ENCODE assay signal across 8 cellular contexts in genomic region chr12:48865141-48865440, GRCh38. TPM values are rescaled to one million over a fixed set of nuclear protein-coding genes. Genes with fewer than 3 reads are reported as not detected.
DNase-seq lines count a peak whose midpoint lies in the region; ATAC-seq and TF ChIP-seq lines count a peak whose summit lies in the region.

No MANE protein-coding gene starts in this region.

- H3K4me3 Mint-ChIP-seq in CD4-positive, alpha-beta memory T cell: peak overlapping the region; percentile 90 to 95 (median 92)
- H3K4me3 Mint-ChIP-seq in natural killer cell treated with Interleukin-12 subunit alpha and Interleukin-12 subunit beta and Interleukin-15 and Interleukin-18, amount 100 ng/mL, for 72 hours: peak overlapping the region; percentile 89

- peaks cover 3 to 5% of the 10 kb centered on the region in 2 donors for H3K36me3 Mint-ChIP-seq in CD4-positive, alpha-beta memory T cell
- no peaks in the 10 kb centered on the region for H3K36me3 Mint-ChIP-seq in natural killer cell treated with Interleukin-12 subunit alpha and Interleukin-12 subunit beta and Interleukin-15 and Interleukin-18, amount 100 ng/mL, for 72 hours

- peaks cover 21% of the 10 kb centered on the region for H3K4me1 ChIP-seq in CD4-positive, alpha-beta memory T cell (ENCODE audit: insufficient read depth, low read length)
- H3K4me1 ChIP-seq in colonic mucosa: no peaks in the 10 kb centered on the region

- peak overlapping the region; percentile 76 to 77 for H3K9ac ChIP-seq in colonic mucosa (ENCODE audit: low read depth in 2 of 2, low read length in 2 of 2)

- TF ChIP-seq CTCF in colonic mucosa (IDR thresholded peaks at IDR 0.05): no peak
- no peak for TF ChIP-seq CTCF in GM13977 (IDR thresholded peaks at IDR 0.05; ENCODE audit: extremely low read depth, insufficient read depth, missing control alignments)

- intact Hi-C loops in CD4-positive, alpha-beta memory T cell (cut with micrococcal nuclease): loop anchor here (1.0 kb wide), 1 partner anchor 12 kb away; no protein-coding TSS in a partner anchor
- intact Hi-C loops in colonic mucosa (cut with DNase I): no loop called here

- peak overlapping the region; percentile 80 to 95 (median 88) for H3K27ac Mint-ChIP-seq in CD4-positive, alpha-beta memory T cell
- peak overlapping the region; percentile 42 to 86 for H3K27ac Mint-ChIP-seq in natural killer cell treated with Interleukin-12 subunit alpha and Interleukin-12 subunit beta and Interleukin-15 and Interleukin-18, amount 100 ng/mL, for 72 hours

- in situ Hi-C loops in GM13977 (cut with MboI; ENCODE audit: low pct_unique_long_range_greater_than_20kb, low sequenced_read_pairs, unreplicated experiment): no loop called here

- no peaks in the 10 kb centered on the region for H3K9me3 ChIP-seq in CD4-positive, alpha-beta memory T cell (ENCODE audit: control insufficient read depth in 1 of 2, low read length in 2 of 2)
- H3K9me3 ChIP-seq in colonic mucosa: no peaks in the 10 kb centered on the region

- H3K27ac ChIP-seq in CD4-positive, alpha-beta memory T cell (ENCODE audit: low read depth, low read length): peak overlapping the region; percentile 62
- no peak overlapping the region for H3K27ac ChIP-seq in colonic mucosa

- CTCF ChIA-PET in CD4-positive, alpha-beta memory T cell (lab: Charles Lee; ENCODE audit: partially characterized antibody): interaction anchor here (1.1 to 11.7 kb wide), 8 partner anchors 8 to 71 kb away, joined by 3 to 62 read pairs (median 7); partner anchors contain the start of gene DDX23

- DNase-seq in CD4-positive, alpha-beta memory T cell: no peak
- no peak for DNase-seq in Jurkat, Clone E6-1 (ENCODE audit: low read depth, low spot score)
- no peak for DNase-seq in colonic mucosa
- DNase-seq in natural killer cell treated with Interleukin-12 subunit alpha and Interleukin-12 subunit beta and Interleukin-15 and Interleukin-18, amount 100 ng/mL, for 72 hours (ENCODE audit: low spot score): no peak
- no peak for DNase-seq in NCI-H1417 (lab: John Stamatoyannopoulos, UW)
- DNase-seq in Ammon's horn (ENCODE audit: low spot score): no peak
- no peak for DNase-seq in GM13977 (ENCODE audit: low spot score)

- no peaks in the 10 kb centered on the region for H3K36me3 ChIP-seq in CD4-positive, alpha-beta memory T cell (ENCODE audit: insufficient read depth, low read length)
- no peaks in the 10 kb centered on the region for H3K36me3 ChIP-seq in colonic mucosa

- H3K4me3 ChIP-seq in CD4-positive, alpha-beta memory T cell (ENCODE audit: low read length in 2 of 2): peak overlapping the region; percentile 49 to 62
- H3K4me3 ChIP-seq in Jurkat, Clone E6-1 (ENCODE audit: low read length): peak overlapping the region; percentile 67
- H3K4me3 ChIP-seq in colonic mucosa: peak overlapping the region; percentile 66

- no peaks in the 10 kb centered on the region for H3K9me3 Mint-ChIP-seq in CD4-positive, alpha-beta memory T cell
- H3K9me3 Mint-ChIP-seq in natural killer cell treated with Interleukin-12 subunit alpha and Interleukin-12 subunit beta and Interleukin-15 and Interleukin-18, amount 100 ng/mL, for 72 hours: no peaks in the 10 kb centered on the region

- H3K4me1 Mint-ChIP-seq in CD4-positive, alpha-beta memory T cell: peaks cover 17 to 30% (median 23%) of the 10 kb centered on the region in 4 donors
- H3K4me1 Mint-ChIP-seq in natural killer cell treated with Interleukin-12 subunit alpha and Interleukin-12 subunit beta and Interleukin-15 and Interleukin-18, amount 100 ng/mL, for 72 hours (ENCODE audit: low read depth in 2 of 2): peaks cover 16 to 22% of the 10 kb centered on the region in 2 donors

- ATAC-seq in natural killer cell treated with Interleukin-12 subunit alpha and Interleukin-12 subunit beta and Interleukin-15 and Interleukin-18, amount 100 ng/mL, for 72 hours: no peak
- ATAC-seq in HG02610 (IDR thresholded peaks at IDR 0.05; ENCODE audit: unreplicated experiment): no peak

- peaks cover 11% of the 10 kb centered on the region for H3K27me3 ChIP-seq in CD4-positive, alpha-beta memory T cell (ENCODE audit: insufficient read depth, low read length)
- H3K27me3 ChIP-seq in colonic mucosa: no peaks in the 10 kb centered on the region

- peaks cover 11 to 16% of the 10 kb centered on the region in 2 donors for H3K27me3 Mint-ChIP-seq in CD4-positive, alpha-beta memory T cell
- H3K27me3 Mint-ChIP-seq in natural killer cell treated with Interleukin-12 subunit alpha and Interleukin-12 subunit beta and Interleukin-15 and Interleukin-18, amount 100 ng/mL, for 72 hours: peaks cover 18 to 31% of the 10 kb centered on the region in 2 donors

- POLR2A ChIA-PET in CD4-positive, alpha-beta memory T cell (lab: Charles Lee; ENCODE audit: partially characterized antibody): interaction anchor here (0.8 to 3.8 kb wide), 20 partner anchors 8 to 324 kb away, joined by 3 to 82 read pairs (median 6); partner anchors contain the start of genes ARF3, DDX23, FKBP11 and TUBA1A

RNA-seq across cellular contexts. Expression of gene RND1, which starts 0.6 kb away (rescaled TPM):
- 1 to 10 TPM in 1 of 2 experiments, under 1 TPM in 1; 0.89 to 1.4 TPM for total RNA-seq in CD4-positive, alpha-beta memory T cell
- 1 to 10 TPM in 1 of 2 donors, under 1 TPM in 1; 0.85 to 2.6 TPM for polyA plus RNA-seq in CD4-positive, alpha-beta memory T cell
- 4.1 TPM for polyA plus RNA-seq in Jurkat, Clone E6-1 (2012; ENCODE audit: insufficient read depth, insufficient read length)
- total RNA-seq in colonic mucosa: 1 to 10 TPM; 2.5 to 3.4 TPM
- 1 to 10 TPM; 3.4 to 3.7 TPM for total RNA-seq in natural killer cell treated with Interleukin-12 subunit alpha and Interleukin-12 subunit beta and Interleukin-15 and Interleukin-18, amount 100 ng/mL, for 72 hours

RNA-seq across cellular contexts. Expression of gene DDX23, which starts 13.1 kb away (rescaled TPM):
- 100 to 1,000 TPM; 154 to 158 TPM for total RNA-seq in CD4-positive, alpha-beta memory T cell
- 10 to 100 TPM; 14.3 to 57.2 TPM for polyA plus RNA-seq in CD4-positive, alpha-beta memory T cell
- polyA plus RNA-seq in Jurkat, Clone E6-1 (2012; ENCODE audit: insufficient read depth, insufficient read length): 149 TPM
- 100 to 1,000 TPM in 1 of 2 donors, 10 to 100 TPM in 1; 87.2 to 150 TPM for total RNA-seq in colonic mucosa
- 100 to 1,000 TPM; 131 to 162 TPM for total RNA-seq in natural killer cell treated with Interleukin-12 subunit alpha and Interleukin-12 subunit beta and Interleukin-15 and Interleukin-18, amount 100 ng/mL, for 72 hours

RNA-seq across cellular contexts. Expression of gene CACNB3, which starts 46.8 kb away (rescaled TPM):
- total RNA-seq in CD4-positive, alpha-beta memory T cell: 10 to 100 TPM; 17.2 to 17.9 TPM
- polyA plus RNA-seq in CD4-positive, alpha-beta memory T cell: 1 to 10 TPM; 1.5 to 4.0 TPM
- polyA plus RNA-seq in Jurkat, Clone E6-1 (2012; ENCODE audit: insufficient read depth, insufficient read length): 51.5 TPM
- 10 to 100 TPM; 23.4 to 54.5 TPM for total RNA-seq in colonic mucosa
- 10 to 100 TPM in 1 of 2 donors, 1 to 10 TPM in 1; 6.9 to 10.7 TPM for total RNA-seq in natural killer cell treated with Interleukin-12 subunit alpha and Interleukin-12 subunit beta and Interleukin-15 and Interleukin-18, amount 100 ng/mL, for 72 hours
